Comparison of ENCODE assay signal across 17 cellular contexts in genomic region chr2:178886006-178886405, GRCh38.
DNase-seq lines count a peak whose midpoint lies in the region; ATAC-seq, FAIRE-seq and TF ChIP-seq lines count a peak whose summit lies in the region.
"Had no signal": no experiment of that assay in that cellular context is flagged by ENCODE, and none has a peak within 500 bp of the region (broad histone marks: within the 10 kb centered on the region; RNA-seq: fewer than 3 reads in every experiment).

No MANE protein-coding gene starts in this region.

- no peaks in the 10 kb centered on the region for H3K27me3 ChIP-seq in GM23338 (ENCODE audit: insufficient read depth)
- H3K27me3 ChIP-seq in endodermal cell (ENCODE audit: control insufficient read depth, insufficient read depth, low read length, poor library complexity, severe bottlenecking) = no peaks in the 10 kb centered on the region
- no peaks in the 10 kb centered on the region for H3K27me3 ChIP-seq in pancreas
- H3K27me3 ChIP-seq: Peyer's patch had no signal

- H3K4me1 ChIP-seq in GM23338 (ENCODE audit: insufficient read depth) (no peaks in the 10 kb centered on the region), endodermal cell (ENCODE audit: control insufficient read depth, insufficient read depth, low read length) (no peaks in the 10 kb centered on the region), pancreas (peaks cover 6 to 19% (median 19%) of the 10 kb centered on the region in 3 donors)
- H3K4me1 ChIP-seq: Peyer's patch had no signal

- H3K27ac ChIP-seq in GM23338 (ENCODE audit: low read depth) = no peak overlapping the region
- no peak overlapping the region for H3K27ac ChIP-seq in endodermal cell (ENCODE audit: low read depth, low read length)
- no peak overlapping the region for H3K27ac ChIP-seq in pancreas
- H3K27ac ChIP-seq: C4-2B, Peyer's patch had no signal

- H3K27me3 Mint-ChIP-seq in GM23338 (ENCODE audit: insufficient read depth, low read depth, poor library complexity) (peaks cover 1% of the 10 kb centered on the region), endodermal cell (ENCODE audit: insufficient read depth) (no peaks in the 10 kb centered on the region)

- H3K4me1 Mint-ChIP-seq in GM23338 (peaks cover 8% of the 10 kb centered on the region; the same call in 2 of the 3 replicates), endodermal cell (peaks cover 2% of the 10 kb centered on the region)

- no peaks in the 10 kb centered on the region for H4K20me1 ChIP-seq in GM23338 (replicated peaks; ENCODE audit: insufficient read depth)

- no peaks in the 10 kb centered on the region for H3K36me3 ChIP-seq in GM23338 (ENCODE audit: insufficient read depth)
- peaks cover 72% of the 10 kb centered on the region for H3K36me3 ChIP-seq in endodermal cell (ENCODE audit: control insufficient read depth, insufficient read depth, low read length)
- no peaks in the 10 kb centered on the region for H3K36me3 ChIP-seq in pancreas
- H3K36me3 ChIP-seq: Peyer's patch had no signal

- no peak overlapping the region for H3K9ac ChIP-seq in endodermal cell (ENCODE audit: extremely low read depth, low read length, poor library complexity, severe bottlenecking)

- no peaks in the 10 kb centered on the region for H3K79me2 ChIP-seq in GM23338 (replicated peaks; ENCODE audit: insufficient read depth)

- H3K9me3 ChIP-seq in endodermal cell (ENCODE audit: control insufficient read depth, low read length) = no peaks in the 10 kb centered on the region
- H3K9me3 ChIP-seq in pancreas = no peaks in the 10 kb centered on the region
- H3K9me3 ChIP-seq: Peyer's patch had no signal

- H3K9me3 Mint-ChIP-seq in GM23338 = no peaks in the 10 kb centered on the region
- no peaks in the 10 kb centered on the region for H3K9me3 Mint-ChIP-seq in endodermal cell

- no peak overlapping the region for H3K4me2 ChIP-seq in GM23338

- H3K4me3 ChIP-seq in GM23338 = no peak overlapping the region
- no peak overlapping the region for H3K4me3 ChIP-seq in endodermal cell (ENCODE audit: low read length)
- no peak overlapping the region for H3K4me3 ChIP-seq in pancreas
- H3K4me3 ChIP-seq: K562, Peyer's patch had no signal

- H3K27ac Mint-ChIP-seq in GM23338 (no peak overlapping the region; the same call in 1 of the 2 replicates), endodermal cell (no peak overlapping the region)

- H3K36me3 Mint-ChIP-seq in GM23338 (ENCODE audit: low read depth) = no peaks in the 10 kb centered on the region; the same call in 1 of the 3 replicates
- peaks cover 55% of the 10 kb centered on the region for H3K36me3 Mint-ChIP-seq in endodermal cell (ENCODE audit: low read depth)

- DNase-seq in GM23338 (ENCODE audit: low spot score) (peak; percentile 18), M059J (ENCODE audit: low read depth) (peak; percentile 32), endodermal cell (peak; percentile 58), pancreas (peak in 3 of 6 donors; percentile 24 to 32 (median 29)), DMS 273 (lab: John Stamatoyannopoulos, UW; ENCODE audit: unreplicated experiment) (no peak)
- no peak for DNase-seq in activated T-cell treated with anti-CD3 and anti-CD28 coated beads, Interleukin-2, amount 50 U/mL, for 1 hour
- DNase-seq in effector CD4-positive, alpha-beta T cell = no peak
- DNase-seq: DMS153, NCI-H1436, NCI-H2029 treated with DMSO at 0.1 percent for 48 hours, NCI-H2171 treated with DMSO at 0.1 percent for 48 hours, NCI-H510A, NCI-H774, Peyer's patch, SHP77 had no signal

- ATAC-seq in GM23338 = peak; percentile 57
- ATAC-seq in pancreas = peak; percentile 44 to 65 (median 54)
- ATAC-seq: K562 had no signal

- FAIRE-seq in pancreas (lab: Jason Lieb, UNC) = no peak
- FAIRE-seq: K562 had no signal

- TF ChIP-seq CTCF in GM23338 (conservative IDR thresholded peaks at IDR 0.05; ENCODE audit: low read depth in 2 of 2) (no peak), endodermal cell (conservative IDR thresholded peaks at IDR 0.05) (no peak), pancreas (IDR thresholded peaks at IDR 0.05) (no peak)

- intact Hi-C loops in pancreas (cut with DNase I) = no loop called here

- H2AFZ ChIP-seq in GM23338 = no peak overlapping the region

- no peak overlapping the region for H3K4me3 Mint-ChIP-seq in GM23338
- H3K4me3 Mint-ChIP-seq in endodermal cell = no peak overlapping the region

- H3K9me2 ChIP-seq in GM23338 (ENCODE audit: insufficient read depth) = no peaks in the 10 kb centered on the region

- no peaks in the 10 kb centered on the region for H3F3A ChIP-seq in GM23338 (replicated peaks; ENCODE audit: low read depth)

- WGBS in endodermal cell (ENCODE audit: insufficient coverage in 1 of 2, insufficient read length in 1 of 2), 2 experiments = 88 to 90% methylated on average over 2 to 3 of the region's 3 CpGs
- WGBS in pancreas, 2 donors = 42 to 61% methylated on average over 3 of the region's 3 CpGs

TF ChIP-seq in GM23338, 12 proteins besides CTCF, POLR2A, EP300 and RAD21 (continues in another document):
- no peak for TF ChIP-seq EZH2phosphoT487 (IDR thresholded peaks at IDR 0.05; ENCODE audit: unreplicated experiment)
- no peak for TF ChIP-seq ETS1 (IDR thresholded peaks at IDR 0.05)
- TF ChIP-seq ZNF114 (CRISPR knock-in tag; IDR thresholded peaks at IDR 0.05) = no peak
- no peak for TF ChIP-seq JUNB (IDR thresholded peaks at IDR 0.05; ENCODE audit: unreplicated experiment)
- no peak for TF ChIP-seq STAT1 (IDR thresholded peaks at IDR 0.05; ENCODE audit: unreplicated experiment)
- no peak for TF ChIP-seq REST (IDR thresholded peaks at IDR 0.05; ENCODE audit: unreplicated experiment)

Comparison
In these comparisons a context has a peak if more than half of its experiments do, and no peak if none do; other contexts are left out.
1. DNase-seq: peak in GM23338 (single experiment), M059J (single experiment) and endodermal cell (single experiment); none in DMS 273 (single experiment), activated T-cell treated with anti-CD3 and anti-CD28 coated beads, Interleukin-2, amount 50 U/mL, for 1 hour (single experiment) and effector CD4-positive, alpha-beta T cell (single experiment).